19 cellular contexts compared by ENCODE assay signal in the genomic region with DNA sequence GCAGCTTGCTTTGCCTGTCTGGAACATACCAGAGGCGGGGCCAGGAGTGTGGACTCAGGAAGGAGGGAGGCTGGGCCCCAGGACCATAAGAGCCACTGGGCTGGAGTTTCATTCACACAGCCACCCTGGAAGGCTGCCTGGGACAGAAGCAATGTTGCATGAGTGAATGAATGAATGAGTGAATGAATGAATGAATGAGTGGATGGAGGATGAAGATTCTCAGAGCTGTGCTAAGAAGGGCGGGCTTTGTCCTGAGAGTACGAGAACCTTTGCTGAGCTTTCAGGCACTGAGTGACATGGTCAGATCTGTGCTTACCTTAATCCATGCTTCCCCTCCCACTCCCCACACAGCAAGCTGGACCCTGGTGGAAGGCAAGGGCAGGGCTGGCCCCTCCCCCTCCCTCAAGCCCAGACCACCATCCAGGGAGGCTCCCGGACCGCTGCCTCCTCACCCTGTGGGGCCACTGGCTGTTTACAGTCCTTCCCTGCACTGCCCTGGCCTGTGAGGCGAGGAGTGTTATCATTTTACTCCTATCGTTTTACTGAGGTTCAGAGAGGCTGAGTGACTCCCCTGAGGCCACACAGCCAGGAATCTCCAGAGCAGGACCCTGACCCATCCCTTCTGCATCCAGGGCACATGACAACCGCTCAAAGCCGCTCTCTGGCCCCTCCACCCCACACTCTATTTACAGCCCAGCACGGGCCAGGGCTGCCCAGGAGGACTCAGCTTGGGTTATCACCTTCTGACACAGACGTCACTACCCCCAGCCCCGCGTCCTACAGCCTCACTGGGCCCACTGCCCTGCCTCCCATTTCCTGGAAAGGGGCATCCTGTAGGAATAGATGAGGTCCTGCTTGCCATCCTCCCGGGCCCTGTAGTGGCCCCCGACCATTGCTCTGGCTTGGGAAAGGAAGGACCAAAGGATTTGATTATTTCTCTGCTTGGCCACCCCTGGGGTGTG.
"Had no signal": no experiment of that assay in that cellular context is flagged by ENCODE, and none has a peak within 500 bp of the region (broad histone marks: within the 10 kb centered on the region; RNA-seq: fewer than 3 reads in every experiment).

No MANE protein-coding gene starts in this region.

- H3K9me3 ChIP-seq: heart right ventricle, right atrium auricular region had no signal

- H3K27ac ChIP-seq: dorsolateral prefrontal cortex, heart right ventricle, right atrium auricular region had no signal

- H3K36me3 ChIP-seq: heart right ventricle, right atrium auricular region had no signal

- H3K27ac Mint-ChIP-seq: immature natural killer cell; naive thymus-derived CD4-positive, alpha-beta T cell; nephron progenitor cell had no signal

- H3K4me1 Mint-ChIP-seq: immature natural killer cell had no signal

- H3K27me3 ChIP-seq: dorsolateral prefrontal cortex, right atrium auricular region had no signal

- H3K4me3 ChIP-seq: dorsolateral prefrontal cortex, heart right ventricle, right atrium auricular region had no signal

- H3K36me3 Mint-ChIP-seq: immature natural killer cell; naive thymus-derived CD4-positive, alpha-beta T cell had no signal

- H3K4me1 ChIP-seq: heart right ventricle, right atrium auricular region had no signal

- DNase-seq: cortex of kidney; dorsolateral prefrontal cortex; effector CD8-positive, alpha-beta T cell; heart right ventricle; immature natural killer cell; left cardiac atrium; mammary epithelial cell; naive thymus-derived CD4-positive, alpha-beta T cell; nephron progenitor cell; small intestine; stimulated activated CD4-positive, alpha-beta T cell treated with anti-CD3 and anti-CD28 coated beads, Interleukin-12 subunit alpha, Interleukin-12 subunit beta, amount 100 ng/mL, for 4 hours; stimulated activated naive CD4-positive, alpha-beta T cell treated with Interleukin-2 at 50 U/mL for 16 hours; trophoblast cell had no signal

- FAIRE-seq: endometrium, frontal cortex, keratinocyte, small intestine, urothelium cell line had no signal

- ATAC-seq: esophagus mucosa; heart right ventricle; left cardiac atrium; naive thymus-derived CD4-positive, alpha-beta T cell had no signal

- H3K9me3 Mint-ChIP-seq: nephron progenitor cell had no signal

- H3K4me3 Mint-ChIP-seq: immature natural killer cell, nephron progenitor cell had no signal
